In genomic region chr18:60259052-60259681, GRCh38 we compare ENCODE assay signal across 14 cellular contexts.
DNase-seq lines count a peak whose midpoint lies in the region; ATAC-seq, FAIRE-seq and TF ChIP-seq lines count a peak whose summit lies in the region.
"Had no signal": no experiment of that assay in that cellular context is flagged by ENCODE, and none has a peak within 500 bp of the region (broad histone marks: within the 10 kb centered on the region; RNA-seq: fewer than 3 reads in every experiment).

No MANE protein-coding gene starts in this region.

- peak overlapping the region; percentile 17; the same call in 1 of the 2 replicates for H3K4me3 ChIP-seq in PC-3 (ENCODE audit: low read length)
- H3K4me3 ChIP-seq in keratinocyte (ENCODE audit: control insufficient read depth in 2 of 3, extremely low read depth in 1 of 3, insufficient read depth in 2 of 3, low read depth in 1 of 3, low read length in 3 of 3), result no peak overlapping the region
- H3K4me3 ChIP-seq in WERI-Rb-1 (ENCODE audit: low read depth, low read length), result no peak overlapping the region
- H3K4me3 ChIP-seq: upper lobe of left lung had no signal

- H3K79me2 ChIP-seq in PC-3 (ENCODE audit: low read length) (no peaks in the 10 kb centered on the region), keratinocyte (ENCODE audit: control insufficient read depth, insufficient read depth, low read length) (no peaks in the 10 kb centered on the region)

- ATAC-seq in GM18907 (IDR thresholded peaks at IDR 0.05; ENCODE audit: unreplicated experiment) (peak; percentile 92), HG03097 (IDR thresholded peaks at IDR 0.05; ENCODE audit: low FRiP score, unreplicated experiment) (peak; percentile 63), PC-3 (peak; percentile 93)

- no peaks in the 10 kb centered on the region; the same call in 1 of the 2 replicates for H3K9me2 ChIP-seq in PC-3 (replicated peaks; ENCODE audit: low read length)

- no peak overlapping the region for H3K4me3 Mint-ChIP-seq in HFFc6
- H3K4me3 Mint-ChIP-seq: dendritic cell treated with granulocyte-macrophage colony-stimulating factor and Interleukin-4, amounts not matched to agents 40 ng/mL and 50 ng/mL, for 4 days; nephron had no signal

- TF ChIP-seq CTCF in PC-3 (conservative IDR thresholded peaks at IDR 0.05; ENCODE audit: low read depth, low read length) (no peak), keratinocyte (optimal IDR thresholded peaks at IDR 0.05 in 1 of 3, IDR thresholded peaks at IDR 0.05 in 1 of 3, conservative IDR thresholded peaks at IDR 0.05 in 1 of 3; ENCODE audit: extremely low read depth in 1 of 3, insufficient read depth in 2 of 3, low read length in 3 of 3) (no peak), HFFc6 (IDR thresholded peaks at IDR 0.05) (no peak), WERI-Rb-1 (IDR thresholded peaks at IDR 0.05; ENCODE audit: low read depth, low read length) (no peak)

- H3K4me1 Mint-ChIP-seq in HFFc6 (ENCODE audit: low read depth), result peaks cover 9% of the 10 kb centered on the region
- H3K4me1 Mint-ChIP-seq: nephron had no signal

- H3K27ac ChIP-seq in PC-3 (ENCODE audit: low read length), result no peak overlapping the region
- H3K27ac ChIP-seq in keratinocyte (ENCODE audit: control insufficient read depth, insufficient read depth, low read length), result no peak overlapping the region
- H3K27ac ChIP-seq in WERI-Rb-1, result no peak overlapping the region
- H3K27ac ChIP-seq: upper lobe of left lung had no signal

- H3F3A ChIP-seq in PC-3 (ENCODE audit: low read length, unreplicated experiment), result no peaks in the 10 kb centered on the region

- peaks cover 2% of the 10 kb centered on the region; the same call in 1 of the 2 replicates for H3K27me3 Mint-ChIP-seq in HFFc6 (ENCODE audit: insufficient read depth)
- H3K27me3 Mint-ChIP-seq: dendritic cell treated with granulocyte-macrophage colony-stimulating factor and Interleukin-4, amounts not matched to agents 40 ng/mL and 50 ng/mL, for 4 days had no signal

- H3K9ac ChIP-seq in PC-3 (ENCODE audit: low read length) (no peak overlapping the region), keratinocyte (ENCODE audit: control insufficient read depth, extremely low read depth, insufficient read depth, low read length) (no peak overlapping the region)

- peak; percentile 44 for FAIRE-seq in keratinocyte (lab: Jason Lieb, UNC)

- dilution Hi-C loops in keratinocyte (cut with MboI; ENCODE audit: extremely low pct_ligation_motif_present, low sequenced_read_pairs), result no loop called here

- H3K36me3 ChIP-seq in PC-3 (ENCODE audit: low read depth, low read length), result no peaks in the 10 kb centered on the region
- H3K36me3 ChIP-seq in keratinocyte (ENCODE audit: control insufficient read depth in 2 of 2, extremely low read depth in 1 of 2, insufficient read depth in 2 of 2, low read length in 2 of 2), result no peaks in the 10 kb centered on the region
- H3K36me3 ChIP-seq in WERI-Rb-1, result no peaks in the 10 kb centered on the region
- H3K36me3 ChIP-seq: upper lobe of left lung had no signal

- H3K4me2 ChIP-seq in PC-3 (ENCODE audit: low read length) (peak overlapping the region; percentile 53), keratinocyte (ENCODE audit: control insufficient read depth, extremely low read depth, insufficient read depth, low read depth, low read length) (no peak overlapping the region)

- H3K36me3 Mint-ChIP-seq in HFFc6 (ENCODE audit: low read depth), result no peaks in the 10 kb centered on the region

- peaks cover 11% of the 10 kb centered on the region for H3K4me1 ChIP-seq in PC-3 (ENCODE audit: insufficient read depth, low read length)
- no peaks in the 10 kb centered on the region for H3K4me1 ChIP-seq in keratinocyte (ENCODE audit: control insufficient read depth, extremely low read depth, insufficient read depth, low read length)
- H3K4me1 ChIP-seq: upper lobe of left lung had no signal

- no peaks in the 10 kb centered on the region for H4K20me1 ChIP-seq in PC-3 (ENCODE audit: low read length)
- no peaks in the 10 kb centered on the region for H4K20me1 ChIP-seq in keratinocyte (ENCODE audit: control insufficient read depth, extremely low read depth, insufficient read depth, low read length)

- H3K9me1 ChIP-seq in keratinocyte (ENCODE audit: control insufficient read depth, extremely low read depth, insufficient read depth, low read length), result no peaks in the 10 kb centered on the region

- intact Hi-C loops in PC-3 (cut with micrococcal nuclease), result no loop called here

- no peaks in the 10 kb centered on the region for H3K9me3 Mint-ChIP-seq in HFFc6
- H3K9me3 Mint-ChIP-seq: dendritic cell treated with granulocyte-macrophage colony-stimulating factor and Interleukin-4, amounts not matched to agents 40 ng/mL and 50 ng/mL, for 4 days; nephron had no signal

- H3K9me3 ChIP-seq in PC-3 (ENCODE audit: low read length) (no peaks in the 10 kb centered on the region), keratinocyte (ENCODE audit: control insufficient read depth, low read depth, low read length) (no peaks in the 10 kb centered on the region), WERI-Rb-1 (ENCODE audit: severe bottlenecking) (no peaks in the 10 kb centered on the region)
- H3K9me3 ChIP-seq: upper lobe of left lung had no signal

- H2AFZ ChIP-seq in PC-3 (ENCODE audit: low read length), result no peak overlapping the region; the same call in 1 of the 2 replicates
- no peak overlapping the region for H2AFZ ChIP-seq in keratinocyte (ENCODE audit: control insufficient read depth, low read length)

- no peaks in the 10 kb centered on the region for H3K27me3 ChIP-seq in PC-3 (ENCODE audit: low read length)
- no peaks in the 10 kb centered on the region for H3K27me3 ChIP-seq in keratinocyte (ENCODE audit: control insufficient read depth, extremely low read depth, insufficient read depth, low read length)
- H3K27me3 ChIP-seq in WERI-Rb-1 (ENCODE audit: insufficient read depth, low read depth, severe bottlenecking), result no peaks in the 10 kb centered on the region
- H3K27me3 ChIP-seq: upper lobe of left lung had no signal

- CTCF ChIA-PET in PC-3 (lab: Charles Lee), result no interaction called here

- BruUV-seq in PC-3 (replicated peaks; lab: Mats Ljungman, UMichigan), result no TSS peak

- POLR2A ChIA-PET in PC-3 (lab: Charles Lee; ENCODE audit: unreplicated experiment), result interaction anchor here (0.6 kb wide), 1 partner anchor 407 kb away, joined by 21 read pairs; no protein-coding TSS in a partner anchor

- H3K27ac Mint-ChIP-seq in HFFc6, result no peak overlapping the region
- H3K27ac Mint-ChIP-seq: dendritic cell treated with granulocyte-macrophage colony-stimulating factor and Interleukin-4, amounts not matched to agents 40 ng/mL and 50 ng/mL, for 4 days; nephron had no signal

- DNase-seq in PC-3 (peak; percentile 59), keratinocyte (ENCODE audit: low read depth, low spot score) (no peak), HFFc6 (no peak), NCI-H69 (lab: John Stamatoyannopoulos, UW) (no peak), WERI-Rb-1 (no peak), COLO668 (lab: John Stamatoyannopoulos, UW; ENCODE audit: unreplicated experiment) (no peak)
- DNase-seq: NCI-H345; stimulated activated CD4-positive, alpha-beta T cell treated with anti-CD3 and anti-CD28 coated beads, Interleukin-4, amount 100 ng/mL, for 4 hours; T-helper 9 cell; upper lobe of left lung had no signal
